Comparison of ENCODE assay signal across 1 cellular context in the genomic region with DNA sequence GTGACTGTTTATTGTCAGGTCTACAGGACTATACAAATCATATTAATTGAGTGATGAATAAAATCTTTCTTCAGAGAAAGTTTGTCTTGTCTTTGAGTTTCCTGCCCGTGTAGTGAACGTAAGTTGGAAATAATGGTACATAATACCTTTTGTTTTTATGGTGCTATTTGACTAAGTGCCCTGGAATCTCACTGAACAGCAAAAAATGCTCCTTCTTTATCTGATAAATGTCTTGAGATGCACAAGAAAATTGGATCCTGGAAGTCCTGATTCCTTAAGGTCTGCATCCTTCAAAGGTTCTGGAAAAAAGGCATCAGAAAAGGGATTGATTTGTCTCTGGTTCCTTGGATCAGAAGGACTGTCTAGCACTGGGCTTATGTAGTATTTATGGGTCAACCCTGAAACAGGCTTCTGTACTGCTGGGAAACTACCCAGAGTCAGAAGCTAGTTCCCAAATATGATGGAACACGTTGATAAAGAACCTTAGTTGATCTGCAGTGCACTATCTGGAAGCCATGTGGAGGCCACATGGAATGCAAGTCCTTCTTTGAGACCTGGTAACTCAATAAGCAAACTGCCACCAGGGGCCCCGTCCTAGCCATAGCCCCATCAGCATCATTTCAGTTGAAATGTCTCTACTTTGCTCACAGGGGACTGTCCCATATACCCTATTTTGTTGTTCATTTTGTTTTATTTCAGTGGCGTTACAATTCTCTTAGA.
A peak's percentile ranks its signal among the peaks of the same experiment; 100 is the strongest.
TF ChIP-seq lines count a peak whose summit lies in the region.

No MANE protein-coding gene starts in this region.

TF ChIP-seq in K562, 482 proteins besides CTCF, POLR2A, EP300 and RAD21:
- TF ChIP-seq, protein P1, sequence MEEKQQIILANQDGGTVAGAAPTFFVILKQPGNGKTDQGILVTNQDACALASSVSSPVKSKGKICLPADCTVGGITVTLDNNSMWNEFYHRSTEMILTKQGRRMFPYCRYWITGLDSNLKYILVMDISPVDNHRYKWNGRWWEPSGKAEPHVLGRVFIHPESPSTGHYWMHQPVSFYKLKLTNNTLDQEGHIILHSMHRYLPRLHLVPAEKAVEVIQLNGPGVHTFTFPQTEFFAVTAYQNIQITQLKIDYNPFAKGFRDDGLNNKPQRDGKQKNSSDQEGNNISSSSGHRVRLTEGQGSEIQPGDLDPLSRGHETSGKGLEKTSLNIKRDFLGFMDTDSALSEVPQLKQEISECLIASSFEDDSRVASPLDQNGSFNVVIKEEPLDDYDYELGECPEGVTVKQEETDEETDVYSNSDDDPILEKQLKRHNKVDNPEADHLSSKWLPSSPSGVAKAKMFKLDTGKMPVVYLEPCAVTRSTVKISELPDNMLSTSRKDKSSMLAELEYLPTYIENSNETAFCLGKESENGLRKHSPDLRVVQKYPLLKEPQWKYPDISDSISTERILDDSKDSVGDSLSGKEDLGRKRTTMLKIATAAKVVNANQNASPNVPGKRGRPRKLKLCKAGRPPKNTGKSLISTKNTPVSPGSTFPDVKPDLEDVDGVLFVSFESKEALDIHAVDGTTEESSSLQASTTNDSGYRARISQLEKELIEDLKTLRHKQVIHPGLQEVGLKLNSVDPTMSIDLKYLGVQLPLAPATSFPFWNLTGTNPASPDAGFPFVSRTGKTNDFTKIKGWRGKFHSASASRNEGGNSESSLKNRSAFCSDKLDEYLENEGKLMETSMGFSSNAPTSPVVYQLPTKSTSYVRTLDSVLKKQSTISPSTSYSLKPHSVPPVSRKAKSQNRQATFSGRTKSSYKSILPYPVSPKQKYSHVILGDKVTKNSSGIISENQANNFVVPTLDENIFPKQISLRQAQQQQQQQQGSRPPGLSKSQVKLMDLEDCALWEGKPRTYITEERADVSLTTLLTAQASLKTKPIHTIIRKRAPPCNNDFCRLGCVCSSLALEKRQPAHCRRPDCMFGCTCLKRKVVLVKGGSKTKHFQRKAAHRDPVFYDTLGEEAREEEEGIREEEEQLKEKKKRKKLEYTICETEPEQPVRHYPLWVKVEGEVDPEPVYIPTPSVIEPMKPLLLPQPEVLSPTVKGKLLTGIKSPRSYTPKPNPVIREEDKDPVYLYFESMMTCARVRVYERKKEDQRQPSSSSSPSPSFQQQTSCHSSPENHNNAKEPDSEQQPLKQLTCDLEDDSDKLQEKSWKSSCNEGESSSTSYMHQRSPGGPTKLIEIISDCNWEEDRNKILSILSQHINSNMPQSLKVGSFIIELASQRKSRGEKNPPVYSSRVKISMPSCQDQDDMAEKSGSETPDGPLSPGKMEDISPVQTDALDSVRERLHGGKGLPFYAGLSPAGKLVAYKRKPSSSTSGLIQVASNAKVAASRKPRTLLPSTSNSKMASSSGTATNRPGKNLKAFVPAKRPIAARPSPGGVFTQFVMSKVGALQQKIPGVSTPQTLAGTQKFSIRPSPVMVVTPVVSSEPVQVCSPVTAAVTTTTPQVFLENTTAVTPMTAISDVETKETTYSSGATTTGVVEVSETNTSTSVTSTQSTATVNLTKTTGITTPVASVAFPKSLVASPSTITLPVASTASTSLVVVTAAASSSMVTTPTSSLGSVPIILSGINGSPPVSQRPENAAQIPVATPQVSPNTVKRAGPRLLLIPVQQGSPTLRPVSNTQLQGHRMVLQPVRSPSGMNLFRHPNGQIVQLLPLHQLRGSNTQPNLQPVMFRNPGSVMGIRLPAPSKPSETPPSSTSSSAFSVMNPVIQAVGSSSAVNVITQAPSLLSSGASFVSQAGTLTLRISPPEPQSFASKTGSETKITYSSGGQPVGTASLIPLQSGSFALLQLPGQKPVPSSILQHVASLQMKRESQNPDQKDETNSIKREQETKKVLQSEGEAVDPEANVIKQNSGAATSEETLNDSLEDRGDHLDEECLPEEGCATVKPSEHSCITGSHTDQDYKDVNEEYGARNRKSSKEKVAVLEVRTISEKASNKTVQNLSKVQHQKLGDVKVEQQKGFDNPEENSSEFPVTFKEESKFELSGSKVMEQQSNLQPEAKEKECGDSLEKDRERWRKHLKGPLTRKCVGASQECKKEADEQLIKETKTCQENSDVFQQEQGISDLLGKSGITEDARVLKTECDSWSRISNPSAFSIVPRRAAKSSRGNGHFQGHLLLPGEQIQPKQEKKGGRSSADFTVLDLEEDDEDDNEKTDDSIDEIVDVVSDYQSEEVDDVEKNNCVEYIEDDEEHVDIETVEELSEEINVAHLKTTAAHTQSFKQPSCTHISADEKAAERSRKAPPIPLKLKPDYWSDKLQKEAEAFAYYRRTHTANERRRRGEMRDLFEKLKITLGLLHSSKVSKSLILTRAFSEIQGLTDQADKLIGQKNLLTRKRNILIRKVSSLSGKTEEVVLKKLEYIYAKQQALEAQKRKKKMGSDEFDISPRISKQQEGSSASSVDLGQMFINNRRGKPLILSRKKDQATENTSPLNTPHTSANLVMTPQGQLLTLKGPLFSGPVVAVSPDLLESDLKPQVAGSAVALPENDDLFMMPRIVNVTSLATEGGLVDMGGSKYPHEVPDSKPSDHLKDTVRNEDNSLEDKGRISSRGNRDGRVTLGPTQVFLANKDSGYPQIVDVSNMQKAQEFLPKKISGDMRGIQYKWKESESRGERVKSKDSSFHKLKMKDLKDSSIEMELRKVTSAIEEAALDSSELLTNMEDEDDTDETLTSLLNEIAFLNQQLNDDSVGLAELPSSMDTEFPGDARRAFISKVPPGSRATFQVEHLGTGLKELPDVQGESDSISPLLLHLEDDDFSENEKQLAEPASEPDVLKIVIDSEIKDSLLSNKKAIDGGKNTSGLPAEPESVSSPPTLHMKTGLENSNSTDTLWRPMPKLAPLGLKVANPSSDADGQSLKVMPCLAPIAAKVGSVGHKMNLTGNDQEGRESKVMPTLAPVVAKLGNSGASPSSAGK (IDR thresholded peaks at IDR 0.05): peak; percentile 84
- TF ChIP-seq, protein P2, sequence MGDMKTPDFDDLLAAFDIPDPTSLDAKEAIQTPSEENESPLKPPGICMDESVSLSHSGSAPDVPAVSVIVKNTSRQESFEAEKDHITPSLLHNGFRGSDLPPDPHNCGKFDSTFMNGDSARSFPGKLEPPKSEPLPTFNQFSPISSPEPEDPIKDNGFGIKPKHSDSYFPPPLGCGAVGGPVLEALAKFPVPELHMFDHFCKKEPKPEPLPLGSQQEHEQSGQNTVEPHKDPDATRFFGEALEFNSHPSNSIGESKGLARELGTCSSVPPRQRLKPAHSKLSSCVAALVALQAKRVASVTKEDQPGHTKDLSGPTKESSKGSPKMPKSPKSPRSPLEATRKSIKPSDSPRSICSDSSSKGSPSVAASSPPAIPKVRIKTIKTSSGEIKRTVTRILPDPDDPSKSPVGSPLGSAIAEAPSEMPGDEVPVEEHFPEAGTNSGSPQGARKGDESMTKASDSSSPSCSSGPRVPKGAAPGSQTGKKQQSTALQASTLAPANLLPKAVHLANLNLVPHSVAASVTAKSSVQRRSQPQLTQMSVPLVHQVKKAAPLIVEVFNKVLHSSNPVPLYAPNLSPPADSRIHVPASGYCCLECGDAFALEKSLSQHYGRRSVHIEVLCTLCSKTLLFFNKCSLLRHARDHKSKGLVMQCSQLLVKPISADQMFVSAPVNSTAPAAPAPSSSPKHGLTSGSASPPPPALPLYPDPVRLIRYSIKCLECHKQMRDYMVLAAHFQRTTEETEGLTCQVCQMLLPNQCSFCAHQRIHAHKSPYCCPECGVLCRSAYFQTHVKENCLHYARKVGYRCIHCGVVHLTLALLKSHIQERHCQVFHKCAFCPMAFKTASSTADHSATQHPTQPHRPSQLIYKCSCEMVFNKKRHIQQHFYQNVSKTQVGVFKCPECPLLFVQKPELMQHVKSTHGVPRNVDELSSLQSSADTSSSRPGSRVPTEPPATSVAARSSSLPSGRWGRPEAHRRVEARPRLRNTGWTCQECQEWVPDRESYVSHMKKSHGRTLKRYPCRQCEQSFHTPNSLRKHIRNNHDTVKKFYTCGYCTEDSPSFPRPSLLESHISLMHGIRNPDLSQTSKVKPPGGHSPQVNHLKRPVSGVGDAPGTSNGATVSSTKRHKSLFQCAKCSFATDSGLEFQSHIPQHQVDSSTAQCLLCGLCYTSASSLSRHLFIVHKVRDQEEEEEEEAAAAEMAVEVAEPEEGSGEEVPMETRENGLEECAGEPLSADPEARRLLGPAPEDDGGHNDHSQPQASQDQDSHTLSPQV (IDR thresholded peaks at IDR 0.05): 0 out of 2 replicates have a peak, but pooled peaks have one; percentile 31
- TF ChIP-seq EP400 (IDR thresholded peaks at IDR 0.05) (0 out of 2 replicates have a peak, but pooled peaks have one; percentile 21), MYC (IDR thresholded peaks at IDR 0.05; ENCODE audit: low read depth, low read length) (peak; percentile 70), MYC (CRISPR knock-in tag; IDR thresholded peaks at IDR 0.05; ENCODE audit: borderline replicate concordance, low read depth) (no peak), L3MBTL2 (IDR thresholded peaks at IDR 0.05) (peak; percentile 71), GATAD2B (IDR thresholded peaks at IDR 0.05; ENCODE audit: borderline replicate concordance) (no peak), NR2C1 (IDR thresholded peaks at IDR 0.05) (no peak), NR2C1 (tag; IDR thresholded peaks at IDR 0.05) (0 out of 2 replicates have a peak, but pooled peaks have one; percentile 20), KLF1 (tag; IDR thresholded peaks at IDR 0.05) (no peak)
- TF ChIP-seq, protein P3, sequence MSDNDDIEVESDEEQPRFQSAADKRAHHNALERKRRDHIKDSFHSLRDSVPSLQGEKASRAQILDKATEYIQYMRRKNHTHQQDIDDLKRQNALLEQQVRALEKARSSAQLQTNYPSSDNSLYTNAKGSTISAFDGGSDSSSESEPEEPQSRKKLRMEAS (CRISPR knock-in tag; IDR thresholded peaks at IDR 0.05): peak; percentile 79
- TF ChIP-seq, protein P4, sequence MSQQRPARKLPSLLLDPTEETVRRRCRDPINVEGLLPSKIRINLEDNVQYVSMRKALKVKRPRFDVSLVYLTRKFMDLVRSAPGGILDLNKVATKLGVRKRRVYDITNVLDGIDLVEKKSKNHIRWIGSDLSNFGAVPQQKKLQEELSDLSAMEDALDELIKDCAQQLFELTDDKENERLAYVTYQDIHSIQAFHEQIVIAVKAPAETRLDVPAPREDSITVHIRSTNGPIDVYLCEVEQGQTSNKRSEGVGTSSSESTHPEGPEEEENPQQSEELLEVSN (IDR thresholded peaks at IDR 0.05; ENCODE audit: borderline replicate concordance in 1 of 2, extremely low read depth in 1 of 2, insufficient read depth in 1 of 2, insufficient read length in 1 of 2, low read depth in 1 of 2, low read length in 1 of 2, poor library complexity in 1 of 2, severe bottlenecking in 1 of 2): peak in 1 of 2 experiments; percentile 12
- TF ChIP-seq, protein P5, sequence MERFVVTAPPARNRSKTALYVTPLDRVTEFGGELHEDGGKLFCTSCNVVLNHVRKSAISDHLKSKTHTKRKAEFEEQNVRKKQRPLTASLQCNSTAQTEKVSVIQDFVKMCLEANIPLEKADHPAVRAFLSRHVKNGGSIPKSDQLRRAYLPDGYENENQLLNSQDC (CRISPR knock-in tag; IDR thresholded peaks at IDR 0.05): no peak
